15 cellular contexts compared by ENCODE assay signal in genomic region chr1:21811875-21812305, GRCh38. TPM values are rescaled to one million over a fixed set of nuclear protein-coding genes. Genes with fewer than 3 reads are reported as not detected.
DNase-seq lines count a peak whose midpoint lies in the region; ATAC-seq and TF ChIP-seq lines count a peak whose summit lies in the region.
"Had no signal": no experiment of that assay in that cellular context is flagged by ENCODE, and none has a peak within 500 bp of the region (broad histone marks: within the 10 kb centered on the region; RNA-seq: fewer than 3 reads in every experiment).

Gene LDLRAD2, plus strand, starts transcription at chr1:21812265. Its CDS starts 187 bp downstream, at chr1:21812452.

- H3K23ac ChIP-seq in mesendoderm (ENCODE audit: low read length), result no peak within 1 kb of the TSS

- H3K9ac ChIP-seq in BLaER1 treated with 17β-estradiol and CSF1 and Interleukin-3, amounts not matched to agents 10 nM and 100 nM, result peak within 1 kb of the TSS in 3 of 11 experiments; percentile 7 to 21 (median 10); a peak in 3 of 22 replicates
- H3K9ac ChIP-seq in mesendoderm (ENCODE audit: low read length), result no peak within 1 kb of the TSS

- no peak within 1 kb of the TSS for H2BK120ac ChIP-seq in mesendoderm (ENCODE audit: low read depth, low read length)

- no peak for ATAC-seq in HG03196 (IDR thresholded peaks at IDR 0.05; ENCODE audit: unreplicated experiment)
- no peak for ATAC-seq in GM21515 (IDR thresholded peaks at IDR 0.05; ENCODE audit: unreplicated experiment)
- ATAC-seq: activated CD8-positive, alpha-beta memory T cell treated with anti-CD3 and anti-CD28 coated beads, Interleukin-2, amount 10 ng/mL, durations not matched to agents 7 days and 5 days; sciatic nerve; stimulated activated naive B cell treated with anti-CD40 and anti-IgM and Interleukin-4, amounts not matched to agents 10 μg/mL and 1 μg/mL and 100 μg/mL, for 72 hours had no signal

- H2BK15ac ChIP-seq in mesendoderm (replicated peaks; ENCODE audit: low read depth), result no peak within 1 kb of the TSS

- H2AK5ac ChIP-seq in mesendoderm (ENCODE audit: low read length), result no peak within 1 kb of the TSS

- no peak within 1 kb of the TSS for H3K4me3 ChIP-seq in BLaER1 treated with 17β-estradiol and CSF1 and Interleukin-3, amounts not matched to agents 10 nM and 100 nM
- H3K4me3 ChIP-seq in choroid plexus epithelial cell (ENCODE audit: low read depth, low read length) (no peak within 1 kb of the TSS), mesendoderm (ENCODE audit: low read length) (no peak within 1 kb of the TSS)
- H3K4me3 ChIP-seq: hepatocyte, left ventricle myocardium inferior had no signal

- H3K56ac ChIP-seq in mesendoderm (ENCODE audit: low read length), result no peak within 1 kb of the TSS

- H4K8ac ChIP-seq in mesendoderm (ENCODE audit: low read depth, low read length), result no peak within 1 kb of the TSS

- no peaks in the 10 kb centered on the region for H3K36me3 ChIP-seq in BLaER1 treated with 17β-estradiol and CSF1 and Interleukin-3, amounts not matched to agents 10 nM and 100 nM
- H3K36me3 ChIP-seq in mesendoderm (ENCODE audit: control insufficient read depth, insufficient read depth, low read length), result no peaks in the 10 kb centered on the region
- H3K36me3 ChIP-seq: left ventricle myocardium inferior had no signal

- H3K9me3 ChIP-seq in BLaER1 treated with 17β-estradiol and CSF1 and Interleukin-3, amounts not matched to agents 10 nM and 100 nM (replicated peaks in 1 of 11), result no peaks in the 10 kb centered on the region
- H3K9me3 ChIP-seq: left ventricle myocardium inferior had no signal

- in situ Hi-C loops in GM13977 (cut with MboI; ENCODE audit: low pct_unique_long_range_greater_than_20kb, low sequenced_read_pairs, unreplicated experiment), result no loop called here

- no peaks in the 10 kb centered on the region for H3K27me3 ChIP-seq in BLaER1 treated with 17β-estradiol and CSF1 and Interleukin-3, amounts not matched to agents 10 nM and 100 nM
- H3K27me3 ChIP-seq in mesendoderm (ENCODE audit: insufficient read depth, low read length, poor library complexity), result no peaks in the 10 kb centered on the region
- H3K27me3 ChIP-seq: hepatocyte had no signal

- H3K79me2 ChIP-seq in mesendoderm (ENCODE audit: control insufficient read depth, insufficient read depth, low read length), result no peaks in the 10 kb centered on the region
- H3K79me2 ChIP-seq: hepatocyte had no signal

- TF ChIP-seq CTCF in GM13977 (IDR thresholded peaks at IDR 0.05; ENCODE audit: extremely low read depth, insufficient read depth, missing control alignments), result no peak
- no peak for TF ChIP-seq CTCF in choroid plexus epithelial cell (conservative IDR thresholded peaks at IDR 0.05; ENCODE audit: low read depth, low read length)

- no peak within 1 kb of the TSS for H4K5ac ChIP-seq in mesendoderm (ENCODE audit: low read length)

- no peak within 1 kb of the TSS for H2BK5ac ChIP-seq in mesendoderm (ENCODE audit: low read length)

- no peak within 1 kb of the TSS for H3K4ac ChIP-seq in mesendoderm (ENCODE audit: low read depth, low read length)

- H4K20me1 ChIP-seq in BLaER1 treated with 17β-estradiol and CSF1 and Interleukin-3, amounts not matched to agents 10 nM and 100 nM, result no peaks in the 10 kb centered on the region

- DNase-seq in GM13977 (ENCODE audit: low spot score), result peak; percentile 13
- peak; percentile 50 for DNase-seq in choroid plexus epithelial cell (ENCODE audit: low read depth)
- peak; percentile 57 for DNase-seq in mesendoderm
- no peak for DNase-seq in NCI-H1092 (lab: John Stamatoyannopoulos, UW)
- DNase-seq: activated B cell treated with CpG ODN at 0.5 μM for 24 hours; activated CD8-positive, alpha-beta memory T cell treated with anti-CD3 and anti-CD28 coated beads, Interleukin-2, amount 10 ng/mL, durations not matched to agents 7 days and 5 days; activated naive CD4-positive, alpha-beta T cell treated with anti-CD3 and anti-CD28 coated beads, Interleukin-2, amount 50 U/mL, for 16 hours; central memory CD4-positive, alpha-beta T cell; left ventricle myocardium inferior; stimulated activated naive B cell treated with anti-CD40 and anti-IgM and Interleukin-4, amounts not matched to agents 10 μg/mL and 1 μg/mL and 100 μg/mL, for 72 hours had no signal

- peaks cover 38 to 60% (median 53%) of the 10 kb centered on the region in 10 experiments for H3K4me1 ChIP-seq in BLaER1 treated with 17β-estradiol and CSF1 and Interleukin-3, amounts not matched to agents 10 nM and 100 nM
- no peaks in the 10 kb centered on the region for H3K4me1 ChIP-seq in mesendoderm (ENCODE audit: control insufficient read depth, low read depth, low read length)

- H3K27ac ChIP-seq in BLaER1 treated with 17β-estradiol and CSF1 and Interleukin-3, amounts not matched to agents 10 nM and 100 nM, result peak within 1 kb of the TSS in 9 of 11 experiments; percentile 2 to 55 (median 33); a peak in 10 of 22 replicates
- H3K27ac ChIP-seq in mesendoderm (ENCODE audit: low read depth, low read length), result no peak within 1 kb of the TSS
- H3K27ac ChIP-seq: hepatocyte, left ventricle myocardium inferior had no signal

- no peaks in the 10 kb centered on the region for H3K79me1 ChIP-seq in mesendoderm (ENCODE audit: low read length)

- WGBS in mesendoderm (ENCODE audit: extremely low coverage, insufficient coverage, low lambda C conversion rate), result no CpG with 5 or more reads among the region's 2 CpGs

- H3K4me2 ChIP-seq in BLaER1 treated with 17β-estradiol and CSF1 and Interleukin-3, amounts not matched to agents 10 nM and 100 nM, result peak within 1 kb of the TSS; percentile 46 to 94 (median 66)
- no peak within 1 kb of the TSS for H3K4me2 ChIP-seq in mesendoderm (ENCODE audit: low read length)
- H3K4me2 ChIP-seq: hepatocyte had no signal

- H3K18ac ChIP-seq in mesendoderm (ENCODE audit: low read length), result no peak within 1 kb of the TSS

RNA-seq across cellular contexts. Expression of gene LDLRAD2, which starts in this region (rescaled TPM):
- polyA plus RNA-seq in mesendoderm (2013, experiment 1 of 2), result 0.31 TPM
- polyA plus RNA-seq in mesendoderm (2013, experiment 2 of 2), result 0.39 TPM
